ENCODE assay signal across 8 cellular contexts in genomic region chr10:102642553-102643345, GRCh38. TPM values are rescaled to one million over a fixed set of nuclear protein-coding genes. Genes with fewer than 3 reads are reported as not detected.
DNase-seq lines count a peak whose midpoint lies in the region; ATAC-seq, FAIRE-seq and TF ChIP-seq lines count a peak whose summit lies in the region.

No MANE protein-coding gene starts in this region.

- no peaks in the 10 kb centered on the region for H3K27me3 Mint-ChIP-seq in activated naive CD8-positive, alpha-beta T cell treated with anti-CD3 and anti-CD28 coated beads for 36 hours

- peak overlapping the region; percentile 87 for H3K4me3 Mint-ChIP-seq in activated naive CD8-positive, alpha-beta T cell treated with anti-CD3 and anti-CD28 coated beads for 36 hours

- WGBS in pancreas, 2 donors, result 0% methylated on average over 56 to 73 of the region's 73 CpGs

- no peak for FAIRE-seq in RCC 7860 (lab: Jason Lieb, UNC)
- no peak for FAIRE-seq in pancreas (lab: Jason Lieb, UNC)

- no peaks in the 10 kb centered on the region for H3K9me3 Mint-ChIP-seq in activated naive CD8-positive, alpha-beta T cell treated with anti-CD3 and anti-CD28 coated beads for 36 hours

- peaks cover 13% of the 10 kb centered on the region for H3K36me3 Mint-ChIP-seq in activated naive CD8-positive, alpha-beta T cell treated with anti-CD3 and anti-CD28 coated beads for 36 hours

- ATAC-seq in HG02678 (IDR thresholded peaks at IDR 0.05; ENCODE audit: unreplicated experiment) (peak; percentile 1), Right ventricle myocardium inferior (peak; percentile 2), pancreas (peak in 3 of 4 donors; percentile 0 to 2 (median 1))

- H3K36me3 ChIP-seq in pancreas, result no peaks in the 10 kb centered on the region

- no peak for TF ChIP-seq CTCF in pancreas (IDR thresholded peaks at IDR 0.05)

- H3K4me1 Mint-ChIP-seq in activated naive CD8-positive, alpha-beta T cell treated with anti-CD3 and anti-CD28 coated beads for 36 hours, result peaks cover 23% of the 10 kb centered on the region

- H3K4me3 ChIP-seq in pancreas, result peak overlapping the region; percentile 65 to 90 (median 84)

- H3K27ac Mint-ChIP-seq in activated naive CD8-positive, alpha-beta T cell treated with anti-CD3 and anti-CD28 coated beads for 36 hours, result peak overlapping the region; percentile 86

- intact Hi-C loops in Right ventricle myocardium inferior (cut with DNase I), result loop anchor here (2.0 to 10.0 kb wide), 4 partner anchors 22 to 140 kb away; partner anchors contain the start of genes ACTR1A and SUFU
- intact Hi-C loops in pancreas (cut with DNase I), result no loop called here

- no peaks in the 10 kb centered on the region for H3K27me3 ChIP-seq in pancreas

- H3K9me3 ChIP-seq in pancreas, result no peaks in the 10 kb centered on the region

- H3K27ac ChIP-seq in pancreas, result peak overlapping the region; percentile 95 to 99 (median 98)

- peaks cover 9 to 15% (median 12%) of the 10 kb centered on the region in 3 donors for H3K4me1 ChIP-seq in pancreas

- peak; percentile 38 for DNase-seq in DMS114 treated with DMSO at 0.1 percent for 48 hours (lab: John Stamatoyannopoulos, UW; ENCODE audit: unreplicated experiment)
- peak; percentile 15 for DNase-seq in RCC 7860 (ENCODE audit: low spot score)
- peak; percentile 38 for DNase-seq in activated naive CD8-positive, alpha-beta T cell treated with anti-CD3 and anti-CD28 coated beads for 36 hours
- DNase-seq in Right ventricle myocardium inferior (ENCODE audit: missing footprints), result peak; percentile 85
- peak; percentile 66 to 80 (median 72) for DNase-seq in pancreas
- DNase-seq in NOMO-1 treated with dmso at 0.1 percent for 144 hours (lab: John Stamatoyannopoulos, UW; ENCODE audit: unreplicated experiment), result no peak
- no peak for DNase-seq in A172 (ENCODE audit: low spot score)

RNA-seq across cellular contexts. Expression of gene TRIM8, which starts 1.5 kb away (rescaled TPM):
- total RNA-seq in activated naive CD8-positive, alpha-beta T cell treated with anti-CD3 and anti-CD28 coated beads for 36 hours, result 10 to 100 TPM; 40.4 to 41.8 TPM
- total RNA-seq in Right ventricle myocardium inferior (109 TPM), pancreas (100 to 1,000 TPM in 1 of 6 donors, 10 to 100 TPM in 5; 65.2 to 106 (median 76.7) TPM)
- 10 to 100 TPM; 42.2 to 53.2 TPM for polyA plus RNA-seq in pancreas
- 66.8 and 68.3 TPM in 2 replicates for total RNA-seq in A172 (2014; rRNA removed; shearing (Covaris generic))

Comparison
In these comparisons a context has a peak if more than half of its experiments do, and no peak if none do; other contexts are left out.
1. DNase-seq: peak in DMS114 treated with DMSO at 0.1 percent for 48 hours (single experiment), RCC 7860 (single experiment), activated naive CD8-positive, alpha-beta T cell treated with anti-CD3 and anti-CD28 coated beads for 36 hours (single experiment), Right ventricle myocardium inferior (single experiment) and pancreas (6 of 6); none in NOMO-1 treated with dmso at 0.1 percent for 144 hours (single experiment) and A172 (single experiment).
2. Peak in every context shown above with its lines, with median percentiles within 50 percentile points of each other: ATAC-seq.